10 cellular contexts compared by ENCODE assay signal in genomic region chr12:47776471-47777143, GRCh38. TPM values are rescaled to one million over a fixed set of nuclear protein-coding genes. Genes with fewer than 3 reads are reported as not detected.
DNase-seq lines count a peak whose midpoint lies in the region; ATAC-seq, FAIRE-seq and TF ChIP-seq lines count a peak whose summit lies in the region.
"Had no signal": no experiment of that assay in that cellular context is flagged by ENCODE, and none has a peak within 500 bp of the region (broad histone marks: within the 10 kb centered on the region; RNA-seq: fewer than 3 reads in every experiment).

No MANE protein-coding gene starts in this region.

- no peaks in the 10 kb centered on the region for H3K36me3 Mint-ChIP-seq in GM23338 (ENCODE audit: low read depth)

- peaks cover 52% of the 10 kb centered on the region for H3K4me1 Mint-ChIP-seq in GM23338

- H3K9me2 ChIP-seq in GM23338 (ENCODE audit: insufficient read depth) = no peaks in the 10 kb centered on the region

- no peaks in the 10 kb centered on the region for H3K27me3 ChIP-seq in ACC112 (ENCODE audit: insufficient read depth, low read length)
- H3K27me3 ChIP-seq in GM23338 (ENCODE audit: insufficient read depth) = peaks cover 17% of the 10 kb centered on the region
- H3K27me3 ChIP-seq in osteoblast (ENCODE audit: insufficient read depth, low read length) = no peaks in the 10 kb centered on the region

- H3K9me3 ChIP-seq in osteoblast (ENCODE audit: low read depth, low read length) = no peaks in the 10 kb centered on the region

- H3K27me3 Mint-ChIP-seq in GM23338 (ENCODE audit: insufficient read depth, low read depth, poor library complexity) = peaks cover 31% of the 10 kb centered on the region

- no peak overlapping the region for H2AFZ ChIP-seq in ACC112 (ENCODE audit: low read length, unreplicated experiment)
- H2AFZ ChIP-seq in GM23338 = no peak overlapping the region
- H2AFZ ChIP-seq in osteoblast (ENCODE audit: low read length) = no peak overlapping the region

- no peak for TF ChIP-seq CTCF in GM23338 (conservative IDR thresholded peaks at IDR 0.05; ENCODE audit: low read depth in 2 of 2)
- TF ChIP-seq CTCF in osteoblast (IDR thresholded peaks at IDR 0.05; ENCODE audit: extremely low read depth, low read depth, low read length) = no peak

- no peak for FAIRE-seq in urothelium cell line (lab: Jason Lieb, UNC)
- FAIRE-seq: G401.6 had no signal

- no peaks in the 10 kb centered on the region for H3K79me2 ChIP-seq in ACC112 (ENCODE audit: control insufficient read depth, insufficient read depth, low read length, unreplicated experiment)
- no peaks in the 10 kb centered on the region for H3K79me2 ChIP-seq in GM23338 (replicated peaks; ENCODE audit: insufficient read depth)
- H3K79me2 ChIP-seq in osteoblast (ENCODE audit: insufficient read depth, low read length) = peaks cover 14% of the 10 kb centered on the region

- H3K4me1 ChIP-seq in ACC112 (ENCODE audit: control insufficient read depth, insufficient read depth, low read length, unreplicated experiment) (peaks cover 36% of the 10 kb centered on the region), GM23338 (ENCODE audit: insufficient read depth) (peaks cover 37% of the 10 kb centered on the region), osteoblast (ENCODE audit: insufficient read depth, low read length) (peaks cover 44% of the 10 kb centered on the region)

- peaks cover 15% of the 10 kb centered on the region for H3F3A ChIP-seq in GM23338 (replicated peaks; ENCODE audit: low read depth)

- no peak for ATAC-seq in GM23338

- DNase-seq in GM23338 (ENCODE audit: low spot score) (no peak), dedifferentiated amniotic fluid mesenchymal stem cell (ENCODE audit: extremely low spot score) (peak; percentile 23), osteoblast (ENCODE audit: insufficient read length, low spot score, missing footprints) (peak; percentile 87), NCI-H2171 treated with DMSO at 0.1 percent for 48 hours (lab: John Stamatoyannopoulos, UW) (no peak), NCI-H69 (lab: John Stamatoyannopoulos, UW) (no peak), urothelium cell line (ENCODE audit: low spot score) (no peak)
- DNase-seq in activated T-cell treated with anti-CD3 and anti-CD28 coated beads, Interleukin-2, amount 50 U/mL, for 1 hour = no peak
- DNase-seq: glutamatergic neuron had no signal

- H3K4me2 ChIP-seq in GM23338 = no peak overlapping the region
- no peak overlapping the region for H3K4me2 ChIP-seq in osteoblast (ENCODE audit: insufficient read depth, low read length)

- H3K27ac Mint-ChIP-seq in GM23338 = peak overlapping the region; percentile 62; the same call in 1 of the 2 replicates

- H4K20me1 ChIP-seq in GM23338 (replicated peaks; ENCODE audit: insufficient read depth) (peaks cover 2% of the 10 kb centered on the region), osteoblast (ENCODE audit: insufficient read depth, low read length) (no peaks in the 10 kb centered on the region)

- H3K4me3 ChIP-seq in ACC112 (ENCODE audit: low read depth, low read length) (no peak overlapping the region), GM23338 (no peak overlapping the region), osteoblast (ENCODE audit: insufficient read depth, low read length) (no peak overlapping the region)

- H3K36me3 ChIP-seq in ACC112 (ENCODE audit: insufficient read depth, low read length) (no peaks in the 10 kb centered on the region), GM23338 (ENCODE audit: insufficient read depth) (no peaks in the 10 kb centered on the region), osteoblast (ENCODE audit: insufficient read depth, low read length) (peaks cover 5% of the 10 kb centered on the region)

- no peak overlapping the region for H3K4me3 Mint-ChIP-seq in GM23338

- no peaks in the 10 kb centered on the region for H3K9me3 Mint-ChIP-seq in GM23338

- H3K27ac ChIP-seq in ACC112 (ENCODE audit: low read depth, low read length) (peak overlapping the region; percentile 86), GM23338 (ENCODE audit: low read depth) (no peak overlapping the region), osteoblast (ENCODE audit: low read depth, low read length) (peak overlapping the region; percentile 62)

TF ChIP-seq in GM23338, 12 proteins besides CTCF, POLR2A, EP300 and RAD21 (continues in another document):
- TF ChIP-seq ZNF331 (CRISPR knock-in tag; IDR thresholded peaks at IDR 0.05; ENCODE audit: low read depth) = no peak
- TF ChIP-seq STAT1 (IDR thresholded peaks at IDR 0.05; ENCODE audit: unreplicated experiment) = no peak
- TF ChIP-seq CREB1 (CRISPR knock-in tag; IDR thresholded peaks at IDR 0.05; ENCODE audit: low read depth) = no peak
- no peak for TF ChIP-seq EZH2phosphoT487 (IDR thresholded peaks at IDR 0.05; ENCODE audit: unreplicated experiment)
- no peak for TF ChIP-seq NANOG (IDR thresholded peaks at IDR 0.05; ENCODE audit: borderline replicate concordance)
- TF ChIP-seq, protein P1, sequence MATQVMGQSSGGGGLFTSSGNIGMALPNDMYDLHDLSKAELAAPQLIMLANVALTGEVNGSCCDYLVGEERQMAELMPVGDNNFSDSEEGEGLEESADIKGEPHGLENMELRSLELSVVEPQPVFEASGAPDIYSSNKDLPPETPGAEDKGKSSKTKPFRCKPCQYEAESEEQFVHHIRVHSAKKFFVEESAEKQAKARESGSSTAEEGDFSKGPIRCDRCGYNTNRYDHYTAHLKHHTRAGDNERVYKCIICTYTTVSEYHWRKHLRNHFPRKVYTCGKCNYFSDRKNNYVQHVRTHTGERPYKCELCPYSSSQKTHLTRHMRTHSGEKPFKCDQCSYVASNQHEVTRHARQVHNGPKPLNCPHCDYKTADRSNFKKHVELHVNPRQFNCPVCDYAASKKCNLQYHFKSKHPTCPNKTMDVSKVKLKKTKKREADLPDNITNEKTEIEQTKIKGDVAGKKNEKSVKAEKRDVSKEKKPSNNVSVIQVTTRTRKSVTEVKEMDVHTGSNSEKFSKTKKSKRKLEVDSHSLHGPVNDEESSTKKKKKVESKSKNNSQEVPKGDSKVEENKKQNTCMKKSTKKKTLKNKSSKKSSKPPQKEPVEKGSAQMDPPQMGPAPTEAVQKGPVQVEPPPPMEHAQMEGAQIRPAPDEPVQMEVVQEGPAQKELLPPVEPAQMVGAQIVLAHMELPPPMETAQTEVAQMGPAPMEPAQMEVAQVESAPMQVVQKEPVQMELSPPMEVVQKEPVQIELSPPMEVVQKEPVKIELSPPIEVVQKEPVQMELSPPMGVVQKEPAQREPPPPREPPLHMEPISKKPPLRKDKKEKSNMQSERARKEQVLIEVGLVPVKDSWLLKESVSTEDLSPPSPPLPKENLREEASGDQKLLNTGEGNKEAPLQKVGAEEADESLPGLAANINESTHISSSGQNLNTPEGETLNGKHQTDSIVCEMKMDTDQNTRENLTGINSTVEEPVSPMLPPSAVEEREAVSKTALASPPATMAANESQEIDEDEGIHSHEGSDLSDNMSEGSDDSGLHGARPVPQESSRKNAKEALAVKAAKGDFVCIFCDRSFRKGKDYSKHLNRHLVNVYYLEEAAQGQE (IDR thresholded peaks at IDR 0.05; ENCODE audit: unreplicated experiment) = no peak
- no peak for TF ChIP-seq POLR2AphosphoS5 (IDR thresholded peaks at IDR 0.05; ENCODE audit: low read depth)
- TF ChIP-seq, protein P2, sequence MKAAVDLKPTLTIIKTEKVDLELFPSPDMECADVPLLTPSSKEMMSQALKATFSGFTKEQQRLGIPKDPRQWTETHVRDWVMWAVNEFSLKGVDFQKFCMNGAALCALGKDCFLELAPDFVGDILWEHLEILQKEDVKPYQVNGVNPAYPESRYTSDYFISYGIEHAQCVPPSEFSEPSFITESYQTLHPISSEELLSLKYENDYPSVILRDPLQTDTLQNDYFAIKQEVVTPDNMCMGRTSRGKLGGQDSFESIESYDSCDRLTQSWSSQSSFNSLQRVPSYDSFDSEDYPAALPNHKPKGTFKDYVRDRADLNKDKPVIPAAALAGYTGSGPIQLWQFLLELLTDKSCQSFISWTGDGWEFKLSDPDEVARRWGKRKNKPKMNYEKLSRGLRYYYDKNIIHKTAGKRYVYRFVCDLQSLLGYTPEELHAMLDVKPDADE (IDR thresholded peaks at IDR 0.05) = no peak
- TF ChIP-seq JUNB (IDR thresholded peaks at IDR 0.05; ENCODE audit: unreplicated experiment) = no peak
- TF ChIP-seq ZNF114 (CRISPR knock-in tag; IDR thresholded peaks at IDR 0.05) = no peak

RNA-seq across cellular contexts. Expression of gene SLC48A1, which starts 3.6 kb away (rescaled TPM):
- total RNA-seq in GM23338 (2014; rRNA removed; shearing (Covaris generic)) = 9.0 and 16.8 TPM in 2 replicates
- polyA plus RNA-seq in GM23338 (2016; fragmentation: Nextera tagmentation; extraction: Ambion mirVana) = 5.8 TPM in 2 replicates
- total RNA-seq in osteoblast = 18.0 and 19.2 TPM in 2 replicates

RNA-seq across cellular contexts. Expression of gene RAPGEF3, which starts 17.9 kb away (rescaled TPM):
- 10.4 and 11.8 TPM in 2 replicates for total RNA-seq in GM23338 (2014; rRNA removed; shearing (Covaris generic))
- polyA plus RNA-seq in GM23338 (2016; fragmentation: Nextera tagmentation; extraction: Ambion mirVana) = 2.3 and 3.0 TPM in 2 replicates
- total RNA-seq in osteoblast = 3.5 and 4.3 TPM in 2 replicates

RNA-seq across cellular contexts. Expression of gene HDAC7, which starts 43.1 kb away (rescaled TPM):
- total RNA-seq in GM23338 (2014; rRNA removed; shearing (Covaris generic)) = 55.1 and 60.1 TPM in 2 replicates
- 37.3 and 41.3 TPM in 2 replicates for polyA plus RNA-seq in GM23338 (2016; fragmentation: Nextera tagmentation; extraction: Ambion mirVana)
- total RNA-seq in osteoblast = 39.8 and 41.3 TPM in 2 replicates

RNA-seq across cellular contexts. Expression of gene ENDOU, which starts 51.3 kb away (rescaled TPM):
- total RNA-seq in GM23338 (2014; rRNA removed; shearing (Covaris generic)) = not detected in 2 replicates
- not detected in 2 replicates for polyA plus RNA-seq in GM23338 (2016; fragmentation: Nextera tagmentation; extraction: Ambion mirVana)
- total RNA-seq in osteoblast = not detected in 2 replicates

Comparison
In these comparisons a context has a peak if more than half of its experiments do, and no peak if none do; other contexts are left out.
1. DNase-seq: peak in dedifferentiated amniotic fluid mesenchymal stem cell (single experiment) and osteoblast (single experiment); none in GM23338 (single experiment), NCI-H2171 treated with DMSO at 0.1 percent for 48 hours (single experiment), NCI-H69 (single experiment), activated T-cell treated with anti-CD3 and anti-CD28 coated beads, Interleukin-2, amount 50 U/mL, for 1 hour (single experiment) and urothelium cell line (single experiment).